In the genomic region with DNA sequence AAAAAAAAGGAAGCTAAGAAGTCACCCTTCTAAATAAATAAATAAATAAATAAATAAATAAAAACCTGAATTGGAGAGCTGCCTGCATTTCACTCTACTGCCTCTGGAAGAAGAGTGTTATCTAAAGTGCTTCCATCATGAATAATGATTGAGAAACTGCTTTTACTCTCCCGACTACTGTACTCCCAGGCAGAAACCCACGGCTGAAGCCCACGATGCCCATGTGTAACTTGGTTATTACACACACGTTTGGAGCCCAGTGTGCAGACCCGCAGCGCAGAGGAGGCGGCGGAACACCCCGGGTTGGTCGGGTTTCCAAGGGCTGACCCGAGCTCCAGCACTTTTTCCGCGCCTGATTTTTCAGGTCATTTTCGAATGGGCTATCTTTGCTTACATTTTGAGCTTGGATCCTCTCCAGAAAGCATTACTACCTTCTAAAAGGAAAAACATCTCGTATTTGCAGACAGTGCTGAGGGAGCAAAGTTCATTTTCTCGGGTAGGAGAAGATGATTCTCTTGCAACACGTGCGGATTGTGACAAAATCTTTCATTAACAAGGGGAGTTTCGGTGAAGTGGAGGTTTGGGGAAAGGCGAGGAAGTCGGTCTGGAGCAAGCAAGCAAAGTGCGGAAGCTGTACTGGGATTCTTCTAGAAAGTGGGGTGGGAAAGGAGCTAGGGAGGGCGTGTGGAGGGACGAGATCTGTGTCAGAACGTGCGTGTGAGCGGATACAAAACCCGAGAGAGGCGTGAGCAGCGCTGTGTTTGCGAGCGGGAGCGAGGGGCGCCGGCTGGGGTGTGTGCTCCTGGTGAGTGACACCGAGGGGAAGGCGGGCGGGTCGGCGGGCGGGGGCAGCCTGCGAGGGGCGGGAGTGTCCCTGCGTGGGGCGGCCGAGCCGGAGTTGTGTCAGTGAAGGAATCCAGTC, we compare ENCODE assay signal across 8 cellular contexts. TPM values are rescaled to one million over a fixed set of nuclear protein-coding genes. Genes with fewer than 3 reads are reported as not detected.
DNase-seq lines count a peak whose midpoint lies in the region; ATAC-seq and TF ChIP-seq lines count a peak whose summit lies in the region.

A gene with protein sequence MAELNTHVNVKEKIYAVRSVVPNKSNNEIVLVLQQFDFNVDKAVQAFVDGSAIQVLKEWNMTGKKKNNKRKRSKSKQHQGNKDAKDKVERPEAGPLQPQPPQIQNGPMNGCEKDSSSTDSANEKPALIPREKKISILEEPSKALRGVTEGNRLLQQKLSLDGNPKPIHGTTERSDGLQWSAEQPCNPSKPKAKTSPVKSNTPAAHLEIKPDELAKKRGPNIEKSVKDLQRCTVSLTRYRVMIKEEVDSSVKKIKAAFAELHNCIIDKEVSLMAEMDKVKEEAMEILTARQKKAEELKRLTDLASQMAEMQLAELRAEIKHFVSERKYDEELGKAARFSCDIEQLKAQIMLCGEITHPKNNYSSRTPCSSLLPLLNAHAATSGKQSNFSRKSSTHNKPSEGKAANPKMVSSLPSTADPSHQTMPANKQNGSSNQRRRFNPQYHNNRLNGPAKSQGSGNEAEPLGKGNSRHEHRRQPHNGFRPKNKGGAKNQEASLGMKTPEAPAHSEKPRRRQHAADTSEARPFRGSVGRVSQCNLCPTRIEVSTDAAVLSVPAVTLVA (plus strand): TSS at position 897 of the 922 bp plus-strand sequence. CDS start 82,552 bp downstream, outside the sequence.

- intact Hi-C loops in natural killer cell (cut with micrococcal nuclease) = no loop called here

- H3K4me1 Mint-ChIP-seq in natural killer cell = peaks cover 7 to 8% of the 10 kb centered on the region in 2 donors

- H3K9me3 ChIP-seq in stomach smooth muscle (ENCODE audit: control insufficient read depth in 2 of 2, low read length in 2 of 2) = no peaks in the 10 kb centered on the region

- ATAC-seq in GM19328 (IDR thresholded peaks at IDR 0.05; ENCODE audit: unreplicated experiment) (peak; percentile 44), HG03457 (IDR thresholded peaks at IDR 0.05; ENCODE audit: unreplicated experiment) (peak; percentile 49), natural killer cell (peak; percentile 55 to 62 (median 60))

- DNase-seq in BJ (ENCODE audit: low read depth) (peak; percentile 49), RWPE1 (ENCODE audit: low spot score) (peak; percentile 46), fibroblast of the aortic adventitia (ENCODE audit: low read depth) (peak; percentile 84), natural killer cell (peak; percentile 18)
- peak; percentile 83 for DNase-seq in activated effector memory CD4-positive, alpha-beta T cell treated with anti-CD3 and anti-CD28 coated beads, Interleukin-2, amount 50 U/mL, for 16 hours

- CTCF ChIA-PET in BJ (lab: Yijun Ruan, JAX) = interaction anchor here (0.5 to 2.8 kb wide), 17 partner anchors 9 to 333 kb away, joined by 3 to 15 read pairs (median 3); no protein-coding TSS in a partner anchor
- CTCF ChIA-PET in RWPE1 (lab: Yijun Ruan, JAX) = interaction anchor here (0.6 kb wide), 2 partner anchors 68 to 147 kb away, joined by 3 to 4 read pairs; no protein-coding TSS in a partner anchor

- H3K36me3 ChIP-seq in BJ (ENCODE audit: control insufficient read depth, insufficient read depth, low read length) = no peaks in the 10 kb centered on the region
- H3K36me3 ChIP-seq in stomach smooth muscle (ENCODE audit: control insufficient read depth in 2 of 2, insufficient read depth in 2 of 2, low read length in 2 of 2) = no peaks in the 10 kb centered on the region

- POLR2A ChIA-PET in BJ (lab: Charles Lee) = interaction anchor here (0.6 kb wide), 1 partner anchor 119 kb away, joined by 7 read pairs; no protein-coding TSS in a partner anchor
- POLR2A ChIA-PET in RWPE1 (lab: Yijun Ruan, JAX; ENCODE audit: low non-redundant PET) = interaction anchor here (0.6 to 0.8 kb wide), 4 partner anchors 132 to 639 kb away, joined by 3 to 8 read pairs (median 6); no protein-coding TSS in a partner anchor

- no peaks in the 10 kb centered on the region for H3K9me3 Mint-ChIP-seq in natural killer cell

- H3K27ac Mint-ChIP-seq in natural killer cell = peak within 1 kb of the TSS; percentile 3 to 42

- no peaks in the 10 kb centered on the region for H3K27me3 ChIP-seq in BJ (ENCODE audit: control insufficient read depth, insufficient read depth, low read length)
- no peaks in the 10 kb centered on the region for H3K27me3 ChIP-seq in stomach smooth muscle (ENCODE audit: control insufficient read depth in 1 of 2, insufficient read depth in 2 of 2, low read length in 2 of 2)

- peak within 1 kb of the TSS; percentile 61 to 80 for H3K9ac ChIP-seq in stomach smooth muscle (ENCODE audit: low read length in 2 of 2)

- H3K4me1 ChIP-seq in stomach smooth muscle (ENCODE audit: control insufficient read depth, insufficient read depth, low read length) = peaks cover 6% of the 10 kb centered on the region

- no peaks in the 10 kb centered on the region for H3K36me3 Mint-ChIP-seq in natural killer cell

- peak within 1 kb of the TSS; percentile 94 for H3K27ac ChIP-seq in RWPE1
- H3K27ac ChIP-seq in stomach smooth muscle (ENCODE audit: low read length) = peak within 1 kb of the TSS; percentile 53

- 0 out of 2 replicates have a peak, but pooled peaks have one; percentile 13 for TF ChIP-seq CTCF in BJ (IDR thresholded peaks at IDR 0.05; ENCODE audit: insufficient read depth, low read depth, low read length)
- TF ChIP-seq CTCF in RWPE1 (conservative IDR thresholded peaks at IDR 0.05; ENCODE audit: low read depth) = no peak
- TF ChIP-seq CTCF in fibroblast of the aortic adventitia (IDR thresholded peaks at IDR 0.05; ENCODE audit: insufficient read depth, low read length) = peak; percentile 5
- no peak for TF ChIP-seq CTCF in natural killer cell (IDR thresholded peaks at IDR 0.05)

- H3K4me3 Mint-ChIP-seq in natural killer cell = peak within 1 kb of the TSS; percentile 90

- peaks cover 23 to 34% of the 10 kb centered on the region in 2 donors for H3K27me3 Mint-ChIP-seq in natural killer cell (ENCODE audit: low read depth in 2 of 2)

- peak within 1 kb of the TSS; percentile 75 for H3K4me3 ChIP-seq in BJ (ENCODE audit: low read depth, low read length)
- peak within 1 kb of the TSS; percentile 79 for H3K4me3 ChIP-seq in fibroblast of the aortic adventitia (ENCODE audit: low read depth, low read length)
- peak within 1 kb of the TSS; percentile 71 to 83 for H3K4me3 ChIP-seq in stomach smooth muscle (ENCODE audit: low read length in 2 of 2)

RNA-seq across cellular contexts. Expression of the gene that starts here (rescaled TPM):
- polyA plus RNA-seq in BJ (2011; rRNA removed) = 243 TPM in 2 replicates
- polyA minus RNA-seq in BJ (2011; rRNA and poly(A)+ RNA removed) = 71.9 and 119 TPM in 2 replicates
- total RNA-seq in fibroblast of the aortic adventitia (ENCODE audit: low replicate concordance) (40.7 and 117 TPM in 2 replicates), natural killer cell (10 to 100 TPM in 1 of 3 donors, 1 to 10 TPM in 2; 3.8 to 10.9 (median 4.4) TPM)

Comparison
In these comparisons a context has a peak if more than half of its experiments do, and no peak if none do; other contexts are left out.
1. Peak in every context shown above with its lines: DNase-seq, ATAC-seq, H3K4me3 ChIP-seq and H3K27ac ChIP-seq.
2. DNase-seq: peak in every context shown above with its lines; median percentile 84 in fibroblast of the aortic adventitia; 83 in activated effector memory CD4-positive, alpha-beta T cell treated with anti-CD3 and anti-CD28 coated beads, Interleukin-2, amount 50 U/mL, for 16 hours; 49 in BJ; 46 in RWPE1; 18 in natural killer cell.
3. CTCF ChIP-seq: peak in BJ (single experiment) and fibroblast of the aortic adventitia (single experiment); none in RWPE1 (single experiment) and natural killer cell (single experiment).